In the genomic region with DNA sequence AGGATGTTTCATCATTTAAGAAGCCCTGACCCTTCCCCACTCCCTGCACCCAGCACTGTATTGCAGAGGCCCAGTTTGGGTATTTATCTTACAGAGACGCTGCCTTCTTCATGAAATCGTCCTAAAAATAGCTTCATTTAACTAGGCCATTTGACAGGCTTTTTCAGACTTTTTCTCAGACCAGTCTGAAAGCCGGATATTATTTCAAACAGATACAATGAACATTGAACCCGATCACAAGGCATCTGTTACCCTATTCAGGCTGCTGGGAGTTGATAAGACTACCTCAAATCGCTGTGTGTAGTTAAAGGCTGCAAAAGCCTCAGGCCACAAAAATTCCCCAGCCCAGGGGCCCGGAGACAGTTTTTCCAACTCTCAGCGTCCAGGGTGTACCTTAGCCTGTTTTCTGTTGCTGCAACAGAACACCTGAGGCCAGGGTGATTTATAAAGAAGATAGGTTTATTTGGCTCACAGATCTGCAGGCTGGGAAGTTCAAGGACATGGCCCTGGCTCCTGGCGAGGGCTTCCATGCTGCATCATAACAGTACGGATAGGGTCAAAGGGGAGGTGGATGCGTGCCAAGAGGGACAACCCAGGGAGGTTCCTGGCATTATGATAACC, we compare ENCODE assay signal across 29 cellular contexts.
DNase-seq lines count a peak whose midpoint lies in the region; ATAC-seq and TF ChIP-seq lines count a peak whose summit lies in the region.
"Had no signal": no experiment of that assay in that cellular context is flagged by ENCODE, and none has a peak within 500 bp of the region (broad histone marks: within the 10 kb centered on the region; RNA-seq: fewer than 3 reads in every experiment).

No MANE protein-coding gene starts in this region.

- intact Hi-C loops in adrenal gland (cut with DNase I) (no loop called here), upper lobe of right lung (cut with DNase I) (no loop called here)

- H3K9me3 ChIP-seq in adrenal gland (replicated peaks in 1 of 3): no peaks in the 10 kb centered on the region
- H3K9me3 ChIP-seq in hepatocyte (ENCODE audit: low read depth): no peaks in the 10 kb centered on the region
- no peaks in the 10 kb centered on the region for H3K9me3 ChIP-seq in smooth muscle cell (replicated peaks; ENCODE audit: low read depth)
- no peaks in the 10 kb centered on the region for H3K9me3 ChIP-seq in upper lobe of right lung
- H3K9me3 ChIP-seq: ascending aorta, esophagus squamous epithelium, gastrocnemius medialis, SJCRH30, stomach, tibial artery had no signal

- H3K27me3 ChIP-seq in adrenal gland (no peaks in the 10 kb centered on the region), hepatocyte (no peaks in the 10 kb centered on the region), smooth muscle cell (ENCODE audit: low read depth) (no peaks in the 10 kb centered on the region), upper lobe of right lung (no peaks in the 10 kb centered on the region)
- H3K27me3 ChIP-seq: ascending aorta, BLaER1, esophagus squamous epithelium, gastrocnemius medialis, SJCRH30, stomach, tibial artery had no signal

- H4K20me1 ChIP-seq in hepatocyte (ENCODE audit: insufficient read depth, poor library complexity, severe bottlenecking) (no peaks in the 10 kb centered on the region), smooth muscle cell (ENCODE audit: low read depth) (no peaks in the 10 kb centered on the region)

- no peak for TF ChIP-seq POLR2A in adrenal gland (IDR thresholded peaks at IDR 0.05)

- H3K9ac ChIP-seq in smooth muscle cell (ENCODE audit: low read depth): no peak overlapping the region
- H3K9ac ChIP-seq: BLaER1 had no signal

- ATAC-seq in upper lobe of right lung: no peak
- ATAC-seq: activated CD4-positive, CD25-positive, alpha-beta regulatory T cell treated with anti-CD3 and anti-CD28 coated beads, Interleukin-2, amount 50 U/mL, for 24 hours; gastrocnemius medialis had no signal

- no peak overlapping the region for H2AFZ ChIP-seq in hepatocyte
- H2AFZ ChIP-seq in smooth muscle cell (ENCODE audit: low read depth): no peak overlapping the region

- peak in 48 of 76 experiments; percentile 3 to 59 (median 23) for DNase-seq in HUDEP-2 (lab: John Stamatoyannopoulos, UW; ENCODE audit: unreplicated experiment in 76 of 76)
- peak in 6 of 7 donors; percentile 25 to 62 (median 46) for DNase-seq in adrenal gland
- DNase-seq in hepatocyte (ENCODE audit: low spot score): no peak
- DNase-seq in smooth muscle cell (lab: John Stamatoyannopoulos, UW; ENCODE audit: unreplicated experiment): no peak
- DNase-seq in Kasumi-1 (lab: John Stamatoyannopoulos, UW): no peak
- DNase-seq in NCI-H226: no peak
- no peak for DNase-seq in upper lobe of right lung
- DNase-seq: activated CD4-positive, alpha-beta memory T cell treated with anti-CD3 and anti-CD28 coated beads for 36 hours; activated CD8-positive, alpha-beta memory T cell treated with anti-CD3 and anti-CD28 coated beads, Interleukin-2, amount 50 U/mL, for 4 hours; COR-L47; DMS79; esophagus squamous epithelium; gastrocnemius medialis; GF-D8; hypothalamus; immature natural killer cell; Karpas-422; NCI-H1436; NCI-H2171; NCI-H510A treated with DMSO at 0.1 percent for 48 hours; nucleus accumbens; SJCRH30; stimulated activated CD4-positive, alpha-beta T cell treated with anti-CD3 and anti-CD28 coated beads, Interleukin-1b, Interleukin-23, amount 100 ng/mL, for 48 hours; stimulated activated CD8-positive, alpha-beta memory T cell treated with anti-CD3 and anti-CD28 coated beads, Interleukin-4, amount 100 ng/mL, for 48 hours; stomach; tibial artery had no signal

- no peaks in the 10 kb centered on the region for H3K36me3 ChIP-seq in adrenal gland (replicated peaks in 1 of 2)
- H3K36me3 ChIP-seq in hepatocyte (replicated peaks; ENCODE audit: insufficient read depth, low read depth): no peaks in the 10 kb centered on the region
- H3K36me3 ChIP-seq in smooth muscle cell (ENCODE audit: low read depth): no peaks in the 10 kb centered on the region
- H3K36me3 ChIP-seq in upper lobe of right lung: no peaks in the 10 kb centered on the region

- no peak overlapping the region for H3K4me3 ChIP-seq in adrenal gland
- H3K4me3 ChIP-seq in hepatocyte: no peak overlapping the region
- H3K4me3 ChIP-seq in smooth muscle cell: no peak overlapping the region
- H3K4me3 ChIP-seq in upper lobe of right lung: no peak overlapping the region
- H3K4me3 ChIP-seq: ascending aorta, BLaER1, esophagus squamous epithelium, gastrocnemius medialis, SJCRH30, stomach, tibial artery had no signal

- H3K4me1 ChIP-seq in adrenal gland (replicated peaks in 1 of 2) (peaks cover 8 to 13% of the 10 kb centered on the region in 2 donors), hepatocyte (ENCODE audit: insufficient read depth) (peaks cover 19% of the 10 kb centered on the region), smooth muscle cell (ENCODE audit: low read depth) (peaks cover 10% of the 10 kb centered on the region), upper lobe of right lung (no peaks in the 10 kb centered on the region)
- H3K4me1 ChIP-seq: BLaER1, gastrocnemius medialis, SJCRH30, tibial artery had no signal

- TF ChIP-seq CTCF in adrenal gland (IDR thresholded peaks at IDR 0.05) (no peak), hepatocyte (IDR thresholded peaks at IDR 0.05; ENCODE audit: poor library complexity) (no peak), smooth muscle cell (IDR thresholded peaks at IDR 0.05; ENCODE audit: borderline replicate concordance, insufficient read depth, poor library complexity, severe bottlenecking) (no peak), upper lobe of right lung (IDR thresholded peaks at IDR 0.05) (no peak)

- peaks cover 15% of the 10 kb centered on the region for H3F3A ChIP-seq in smooth muscle cell (ENCODE audit: low read depth)

- H3K79me2 ChIP-seq in hepatocyte (no peaks in the 10 kb centered on the region), smooth muscle cell (ENCODE audit: low read depth) (peaks cover 7% of the 10 kb centered on the region)

- no peaks in the 10 kb centered on the region for H3K9me2 ChIP-seq in hepatocyte (replicated peaks; ENCODE audit: insufficient read depth)

- H3K27ac ChIP-seq in adrenal gland (peak overlapping the region in 3 of 5 donors; percentile 12 to 48 (median 43)), hepatocyte (peak overlapping the region; percentile 42), smooth muscle cell (ENCODE audit: low read depth) (peak overlapping the region; percentile 21), upper lobe of right lung (no peak overlapping the region)
- H3K27ac ChIP-seq: ascending aorta, BLaER1, esophagus squamous epithelium, gastrocnemius medialis, SJCRH30, stomach, tibial artery had no signal

- H3K4me2 ChIP-seq in hepatocyte (peak overlapping the region; percentile 39), smooth muscle cell (no peak overlapping the region)
- H3K4me2 ChIP-seq: BLaER1 had no signal

- WGBS in adrenal gland, 4 donors: 39 to 43% (median 41%) methylated on average over 8 to 10 of the region's 10 CpGs
- WGBS in hepatocyte (ENCODE audit: low lambda C conversion rate, missing lambda C conversion rate): 71% methylated on average over 10 of the region's 10 CpGs
- WGBS in smooth muscle cell (ENCODE audit: low lambda C conversion rate): 62% methylated on average over 10 of the region's 10 CpGs

Comparison
In these comparisons a context has a peak if more than half of its experiments do, and no peak if none do; other contexts are left out.
1. DNase-seq: peak in HUDEP-2 (48 of 76) and adrenal gland (6 of 7); none in hepatocyte (single experiment), smooth muscle cell (single experiment), Kasumi-1 (0 of 2), NCI-H226 (single experiment) and upper lobe of right lung (single experiment).